In the genomic region with DNA sequence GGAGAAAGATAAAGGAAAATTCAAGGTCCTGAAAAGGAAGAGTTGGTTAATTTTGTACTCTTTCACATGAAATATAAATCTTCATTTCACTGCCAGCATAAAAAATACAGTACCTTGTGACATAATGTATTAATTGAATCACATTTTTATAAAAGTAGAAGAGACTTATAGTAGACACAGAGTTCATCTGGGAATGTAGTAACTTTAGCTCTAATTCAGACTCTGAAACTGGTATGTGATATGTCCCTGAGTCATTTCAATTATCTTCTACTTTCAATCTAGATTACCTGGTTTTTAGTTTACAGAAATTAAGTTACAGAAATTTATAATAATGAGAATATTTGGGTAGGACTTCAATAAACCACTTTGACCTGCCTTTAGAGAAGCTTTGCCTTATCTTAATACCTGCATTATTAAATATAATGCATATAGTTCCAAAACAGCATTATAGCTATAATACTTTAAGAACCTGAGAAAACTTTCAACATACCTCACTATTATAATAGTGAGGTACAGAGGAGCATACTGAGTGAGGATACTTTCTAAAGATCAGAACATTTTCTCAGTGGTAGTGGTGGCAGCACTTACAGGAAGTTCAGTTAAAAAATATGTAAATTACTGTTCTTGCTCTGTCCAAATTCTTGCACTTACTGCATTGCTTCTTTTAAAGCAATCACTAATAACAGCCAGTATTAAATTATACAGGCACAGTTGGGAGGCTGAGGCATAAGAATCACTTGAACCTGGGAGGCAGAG, we compare ENCODE assay signal across 1 cellular context.
TF ChIP-seq lines count a peak whose summit lies in the region.

No MANE protein-coding gene starts in this region.

TF ChIP-seq in HepG2, 621 proteins besides CTCF, POLR2A, EP300 and RAD21 (continued from another document):
- no peak for TF ChIP-seq SP4 (CRISPR knock-in tag; IDR thresholded peaks at IDR 0.05)
- no peak for TF ChIP-seq AGO2 (optimal IDR thresholded peaks at IDR 0.05; ENCODE audit: low read depth, low read length)
- TF ChIP-seq, protein P1, sequence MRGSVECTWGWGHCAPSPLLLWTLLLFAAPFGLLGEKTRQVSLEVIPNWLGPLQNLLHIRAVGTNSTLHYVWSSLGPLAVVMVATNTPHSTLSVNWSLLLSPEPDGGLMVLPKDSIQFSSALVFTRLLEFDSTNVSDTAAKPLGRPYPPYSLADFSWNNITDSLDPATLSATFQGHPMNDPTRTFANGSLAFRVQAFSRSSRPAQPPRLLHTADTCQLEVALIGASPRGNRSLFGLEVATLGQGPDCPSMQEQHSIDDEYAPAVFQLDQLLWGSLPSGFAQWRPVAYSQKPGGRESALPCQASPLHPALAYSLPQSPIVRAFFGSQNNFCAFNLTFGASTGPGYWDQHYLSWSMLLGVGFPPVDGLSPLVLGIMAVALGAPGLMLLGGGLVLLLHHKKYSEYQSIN (CRISPR knock-in tag; IDR thresholded peaks at IDR 0.05; ENCODE audit: borderline replicate concordance) = no peak
- TF ChIP-seq, protein P2, sequence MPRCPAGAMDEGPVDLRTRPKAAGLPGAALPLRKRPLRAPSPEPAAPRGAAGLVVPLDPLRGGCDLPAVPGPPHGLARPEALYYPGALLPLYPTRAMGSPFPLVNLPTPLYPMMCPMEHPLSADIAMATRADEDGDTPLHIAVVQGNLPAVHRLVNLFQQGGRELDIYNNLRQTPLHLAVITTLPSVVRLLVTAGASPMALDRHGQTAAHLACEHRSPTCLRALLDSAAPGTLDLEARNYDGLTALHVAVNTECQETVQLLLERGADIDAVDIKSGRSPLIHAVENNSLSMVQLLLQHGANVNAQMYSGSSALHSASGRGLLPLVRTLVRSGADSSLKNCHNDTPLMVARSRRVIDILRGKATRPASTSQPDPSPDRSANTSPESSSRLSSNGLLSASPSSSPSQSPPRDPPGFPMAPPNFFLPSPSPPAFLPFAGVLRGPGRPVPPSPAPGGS (CRISPR knock-in tag; IDR thresholded peaks at IDR 0.05) = no peak
